ENCODE assay signal across 9 cellular contexts in genomic region chr5:56829137-56829536, GRCh38. TPM values are rescaled to one million over a fixed set of nuclear protein-coding genes. Genes with fewer than 3 reads are reported as not detected.
DNase-seq lines count a peak whose midpoint lies in the region; ATAC-seq and TF ChIP-seq lines count a peak whose summit lies in the region.
"Had no signal": no experiment of that assay in that cellular context is flagged by ENCODE, and none has a peak within 500 bp of the region (broad histone marks: within the 10 kb centered on the region; RNA-seq: fewer than 3 reads in every experiment).

No MANE protein-coding gene starts in this region.

- H3K4me3 Mint-ChIP-seq in naive B cell: peak overlapping the region; percentile 54 to 88 (median 79)

- H3K4me1 Mint-ChIP-seq in naive B cell: peaks cover 83 to 97% (median 88%) of the 10 kb centered on the region in 3 donors

- peak overlapping the region; percentile 84 to 95 (median 87) for H3K27ac Mint-ChIP-seq in naive B cell

- H3K27ac ChIP-seq in tibial artery: no peak overlapping the region
- H3K27ac ChIP-seq in osteoblast (ENCODE audit: low read depth, low read length): no peak overlapping the region
- H3K27ac ChIP-seq: SJSA1 had no signal

- peaks cover 13% of the 10 kb centered on the region for H4K20me1 ChIP-seq in osteoblast (ENCODE audit: insufficient read depth, low read length)

- peaks cover 0 to 12% (median 6%) of the 10 kb centered on the region in 4 donors for H3K4me1 ChIP-seq in tibial artery
- no peaks in the 10 kb centered on the region for H3K4me1 ChIP-seq in osteoblast (ENCODE audit: insufficient read depth, low read length)

- H2AFZ ChIP-seq in osteoblast (ENCODE audit: low read length): no peak overlapping the region

- no peaks in the 10 kb centered on the region for H3K27me3 Mint-ChIP-seq in naive B cell

- H3K9me3 ChIP-seq in tibial artery: no peaks in the 10 kb centered on the region
- H3K9me3 ChIP-seq in osteoblast (ENCODE audit: low read depth, low read length): no peaks in the 10 kb centered on the region
- H3K9me3 ChIP-seq: SJSA1 had no signal

- no peaks in the 10 kb centered on the region for H3K36me3 Mint-ChIP-seq in naive B cell

- in situ Hi-C loops in GM13976 (cut with MboI; ENCODE audit: low sequenced_read_pairs, unreplicated experiment): loop anchor here (10.0 kb wide), 1 partner anchor 414 kb away; no protein-coding TSS in a partner anchor

- H3K27me3 ChIP-seq in tibial artery: no peaks in the 10 kb centered on the region
- no peaks in the 10 kb centered on the region for H3K27me3 ChIP-seq in osteoblast (ENCODE audit: insufficient read depth, low read length)
- H3K27me3 ChIP-seq: SJSA1 had no signal

- peak; percentile 79 for DNase-seq in Daoy (ENCODE audit: low read depth)
- DNase-seq in activated T-cell treated with anti-CD3 and anti-CD28 coated beads for 4 hours: peak; percentile 48
- DNase-seq in naive B cell: peak; percentile 50
- DNase-seq in tibial artery: no peak
- no peak for DNase-seq in osteoblast (ENCODE audit: insufficient read length, low spot score, missing footprints)
- DNase-seq in GM13976 (ENCODE audit: low spot score): no peak

- peaks cover 60% of the 10 kb centered on the region for H3K79me2 ChIP-seq in osteoblast (ENCODE audit: insufficient read depth, low read length)

- H3K4me3 ChIP-seq in tibial artery (no peak overlapping the region), osteoblast (ENCODE audit: insufficient read depth, low read length) (no peak overlapping the region)
- H3K4me3 ChIP-seq: SJSA1 had no signal

- intact Hi-C loops in tibial artery (cut with DNase I; ENCODE audit: low total_unique reads): no loop called here

- H3K36me3 ChIP-seq in tibial artery (no peaks in the 10 kb centered on the region), osteoblast (ENCODE audit: insufficient read depth, low read length) (no peaks in the 10 kb centered on the region)

- no peak overlapping the region for H3K4me2 ChIP-seq in osteoblast (ENCODE audit: insufficient read depth, low read length)

- ATAC-seq in HG03571 (IDR thresholded peaks at IDR 0.05; ENCODE audit: unreplicated experiment) (peak; percentile 80), naive B cell (ENCODE audit: low read depth in 2 of 2) (peak; percentile 83 to 89), HG03521 (IDR thresholded peaks at IDR 0.05; ENCODE audit: unreplicated experiment) (no peak)

- no peaks in the 10 kb centered on the region for H3K9me3 Mint-ChIP-seq in naive B cell

- TF ChIP-seq CTCF in tibial artery (IDR thresholded peaks at IDR 0.05) (no peak), osteoblast (IDR thresholded peaks at IDR 0.05; ENCODE audit: extremely low read depth, low read depth, low read length) (no peak), GM13976 (IDR thresholded peaks at IDR 0.05; ENCODE audit: borderline replicate concordance, control extremely low read depth, extremely low read depth, insufficient read depth, missing control alignments) (no peak)

RNA-seq across cellular contexts. Expression of gene MAP3K1, which starts 13.8 kb away (rescaled TPM):
- total RNA-seq in Daoy (2014; rRNA removed; shearing (Covaris generic)): 8.6 and 10.2 TPM in 2 replicates
- polyA plus RNA-seq in naive B cell (ENCODE audit: low read depth in 6 of 6): 100 to 1,000 TPM in 1 of 6 donors, 10 to 100 TPM in 5; 39.8 to 106 (median 90.2) TPM
- total RNA-seq in osteoblast: 7.1 and 8.0 TPM in 2 replicates

Comparison
In these comparisons a context has a peak if more than half of its experiments do, and no peak if none do; other contexts are left out.
1. DNase-seq: peak in Daoy (single experiment), activated T-cell treated with anti-CD3 and anti-CD28 coated beads for 4 hours (single experiment) and naive B cell (single experiment); none in tibial artery (0 of 2), osteoblast (single experiment) and GM13976 (single experiment).